ENCODE assay signal across 9 cellular contexts in genomic region chr1:17551755-17552234, GRCh38. TPM values are rescaled to one million over a fixed set of nuclear protein-coding genes. Genes with fewer than 3 reads are reported as not detected.
DNase-seq lines count a peak whose midpoint lies in the region; ATAC-seq, FAIRE-seq and TF ChIP-seq lines count a peak whose summit lies in the region.
"Had no signal": no experiment of that assay in that cellular context is flagged by ENCODE, and none has a peak within 500 bp of the region (broad histone marks: within the 10 kb centered on the region; RNA-seq: fewer than 3 reads in every experiment).

No MANE protein-coding gene starts in this region.

- ATAC-seq in GM12878 = peak; percentile 62

- no peak for TF ChIP-seq EP300 in GM12878 (IDR thresholded peaks at IDR 0.05; ENCODE audit: borderline replicate concordance in 1 of 2, control insufficient read depth in 1 of 2, low read depth in 2 of 2, low read length in 2 of 2)

- no peak for TF ChIP-seq RAD21 in GM12878 (IDR thresholded peaks at IDR 0.05; ENCODE audit: insufficient read depth, low read depth, low read length)

- DNase-seq in M059J (ENCODE audit: low read depth) (peak; percentile 72), GM12878 (ENCODE audit: low read depth, low spot score) (no peak), iris pigment epithelial cell (ENCODE audit: low read depth) (peak; percentile 35), tibial artery (peak; percentile 69 to 94), 8988T (no peak), NCI-H1092 treated with DMSO at 0.1 percent for 48 hours (lab: John Stamatoyannopoulos, UW) (no peak), NCI-H345 treated with DMSO at 0.1 percent for 48 hours (lab: John Stamatoyannopoulos, UW; ENCODE audit: unreplicated experiment) (no peak)
- DNase-seq: foreskin melanocyte had no signal

- H3K27ac ChIP-seq in GM12878 (ENCODE audit: control insufficient read depth, insufficient read depth) = no peak overlapping the region
- H3K27ac ChIP-seq in tibial artery = peak overlapping the region; percentile 100

- H4K20me1 ChIP-seq in GM12878 (ENCODE audit: control insufficient read depth, insufficient read depth) = no peaks in the 10 kb centered on the region

- TF ChIP-seq POLR2A in GM12878 (IDR thresholded peaks at IDR 0.05; ENCODE audit: low read depth, low read length) = no peak

- 24% methylated on average over 8 of the region's 8 CpGs for WGBS in GM12878 (ENCODE audit: insufficient coverage, insufficient replicate concordance, low lambda C conversion rate, missing lambda C conversion rate)

- no peaks in the 10 kb centered on the region for H3K4me1 ChIP-seq in GM12878 (ENCODE audit: control insufficient read depth, insufficient read depth, low read length)
- H3K4me1 ChIP-seq in tibial artery = peaks cover 8 to 100% (median 88%) of the 10 kb centered on the region in 4 donors

- H3K9me3 ChIP-seq in GM12878 (replicated peaks; ENCODE audit: control insufficient read depth, insufficient read depth, low read length) (no peaks in the 10 kb centered on the region), tibial artery (no peaks in the 10 kb centered on the region)

- H3K4me3 ChIP-seq in GM12878 = no peak overlapping the region
- peak overlapping the region; percentile 8 to 19 for H3K4me3 ChIP-seq in tibial artery

- intact Hi-C loops in GM12878 (cut with micrococcal nuclease; ENCODE audit: unreplicated experiment) (loop anchor here (5.0 kb wide), 1 partner anchor 49 kb away; no protein-coding TSS in a partner anchor), tibial artery (cut with DNase I; ENCODE audit: low total_unique reads) (no loop called here)

- FAIRE-seq in GM12878 (lab: Jason Lieb, UNC) = no peak

- POLR2A ChIA-PET in GM12878 (lab: Charles Lee) = interaction anchor here (1.3 kb wide), 1 partner anchor 30 kb away, joined by 4 read pairs; no protein-coding TSS in a partner anchor

- H3K4me2 ChIP-seq in GM12878 (ENCODE audit: control insufficient read depth, insufficient read depth) = no peak overlapping the region

- H3K36me3 ChIP-seq in GM12878 (ENCODE audit: control insufficient read depth in 2 of 2, insufficient read depth in 2 of 2, low read length in 1 of 2) (no peaks in the 10 kb centered on the region), tibial artery (no peaks in the 10 kb centered on the region)

- no peaks in the 10 kb centered on the region for H3K27me3 ChIP-seq in GM12878 (replicated peaks in 1 of 2; ENCODE audit: control insufficient read depth in 2 of 2, insufficient read depth in 2 of 2, low read length in 1 of 2)
- no peaks in the 10 kb centered on the region for H3K27me3 ChIP-seq in tibial artery

- no TSS peak for BruUV-seq in GM12878 (replicated peaks; lab: Mats Ljungman, UMichigan)

- TF ChIP-seq CTCF in GM12878 (IDR thresholded peaks at IDR 0.05 in 2 of 3, conservative IDR thresholded peaks at IDR 0.05 in 1 of 3; ENCODE audit: control insufficient read depth in 2 of 3, extremely low read depth in 1 of 3, insufficient read depth in 1 of 3, low read depth in 3 of 3, low read length in 3 of 3) (no peak), tibial artery (IDR thresholded peaks at IDR 0.05) (no peak)

- H3K79me2 ChIP-seq in GM12878 (ENCODE audit: control insufficient read depth, insufficient read depth, low read length) = no peaks in the 10 kb centered on the region

- CTCF ChIA-PET in GM12878 (lab: Yijun Ruan, JAX) = interaction anchor here (0.8 to 2.7 kb wide), 3 partner anchors 11 to 55 kb away, joined by 3 to 9 read pairs (median 3); no protein-coding TSS in a partner anchor

- H3K9ac ChIP-seq in GM12878 (ENCODE audit: control insufficient read depth, insufficient read depth, low read length) = no peak overlapping the region

- no peak overlapping the region for H2AFZ ChIP-seq in GM12878 (ENCODE audit: control insufficient read depth, low read depth, low read length)

- in situ Hi-C loops in GM12878 (cut with MboI) = no loop called here

- RAD21 ChIA-PET in GM12878 (lab: Charles Lee; ENCODE audit: unreplicated experiment) = interaction anchor here (1.0 to 1.1 kb wide), 3 partner anchors 15 to 29 kb away, joined by 3 to 4 read pairs (median 3); no protein-coding TSS in a partner anchor

- SMC1A ChIA-PET in GM12878 (lab: Charles Lee; ENCODE audit: uncharacterized antibody, unreplicated experiment) = interaction anchor here (1.3 to 3.4 kb wide), 3 partner anchors 10 to 45 kb away, joined by 3 to 10 read pairs (median 10); no protein-coding TSS in a partner anchor

TF ChIP-seq in GM12878, 131 proteins besides CTCF, POLR2A, EP300 and RAD21:
- TF ChIP-seq IKZF1 (conservative IDR thresholded peaks at IDR 0.05) (peak; percentile 35), SREBF1 (IDR thresholded peaks at IDR 0.05; ENCODE audit: low read length) (no peak)

RNA-seq across cellular contexts. Expression of gene ARHGEF10L, which starts 12.3 kb away (rescaled TPM):
- total RNA-seq in M059J (2014; rRNA removed; shearing (Covaris generic)) = 4.4 and 6.8 TPM in 2 replicates
- total RNA-seq in GM12878 (2013; cell fraction: nucleolus; rRNA removed) = 11.6 and 14.6 TPM in 2 replicates
- 0.49 and 0.51 TPM in 2 replicates for total RNA-seq in GM12878 (2014; rRNA removed)
- 0.18 and 0.32 TPM in 2 replicates for total RNA-seq in GM12878 (2014; rRNA removed; fragmentation: Illumina TruSeq; extraction: Trizol)
- total RNA-seq in GM12878 (2021) = 0.44 and 0.53 TPM in 2 replicates
- not detected for polyA plus RNA-seq in GM12878 (2011; ENCODE audit: low read depth)
- 0.49 and 0.94 TPM in 2 replicates for polyA plus RNA-seq in GM12878 (2011; rRNA removed)
- polyA plus RNA-seq in GM12878 (2011; cell fraction: cytosol; rRNA removed) = 0.79 and 1.2 TPM in 2 replicates
- polyA plus RNA-seq in GM12878 (2011; cell fraction: nucleus; rRNA removed) = 9.1 and 10.4 TPM in 2 replicates
- polyA plus RNA-seq in GM12878 (2012) = 0.19 and 0.27 TPM in 2 replicates
- 0.13 TPM in 1 of 2 replicates, not detected in the other for polyA plus RNA-seq in GM12878 (2014; fragmentation: Illumina TruSeq; extraction: Trizol)
- under 1 TPM in 1 of 2 experiments, not detected in 1; 0.05 TPM for polyA plus RNA-seq in GM12878 (2014; fragmentation: Nextera tagmentation; extraction: Ambion mirVana)
- 0.32 and 0.37 TPM in 2 replicates for polyA plus RNA-seq in GM12878 (2014; rRNA removed)
- polyA plus RNA-seq in GM12878 (2016; fragmentation: Nextera tagmentation; extraction: Ambion mirVana) = under 1 TPM in 1 of 2 experiments, not detected in 1; 0.06 TPM
- 1.9 TPM in 2 replicates for polyA minus RNA-seq in GM12878 (2011; rRNA and poly(A)+ RNA removed)
- polyA minus RNA-seq in GM12878 (2011; cell fraction: cytosol; rRNA and poly(A)+ RNA removed) = 0.94 and 1.0 TPM in 2 replicates
- 2.1 and 3.9 TPM in 2 replicates for polyA minus RNA-seq in GM12878 (2011; cell fraction: nucleus; rRNA and poly(A)+ RNA removed)
- polyA plus RNA-seq: IgD-negative memory B cell had no signal

Comparison
In these comparisons a context has a peak if more than half of its experiments do, and no peak if none do; other contexts are left out.
1. DNase-seq: peak in M059J (single experiment), iris pigment epithelial cell (single experiment) and tibial artery (2 of 2); none in GM12878 (single experiment), 8988T (single experiment), NCI-H1092 treated with DMSO at 0.1 percent for 48 hours (single experiment) and NCI-H345 treated with DMSO at 0.1 percent for 48 hours (single experiment).